In the genomic region with DNA sequence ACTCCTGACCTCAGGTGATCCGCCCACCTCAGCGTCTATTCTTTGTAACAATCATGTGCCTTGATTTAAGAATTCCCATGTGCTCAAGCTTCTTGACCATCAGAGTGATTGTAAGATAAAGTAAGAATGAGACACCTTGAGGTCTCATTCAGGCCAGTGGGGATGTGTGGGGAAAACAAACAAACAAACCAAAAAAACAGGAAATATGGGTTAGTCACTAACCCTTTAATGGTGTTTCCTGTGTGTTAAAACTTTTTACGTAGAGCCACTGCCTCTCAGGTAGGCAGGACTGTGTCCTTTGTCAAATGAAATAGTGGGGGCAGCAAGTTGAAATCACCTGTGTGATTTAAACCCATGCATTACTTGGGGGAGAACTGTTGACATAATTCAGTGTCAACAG, we compare ENCODE assay signal across 17 cellular contexts.
"Had no signal": no experiment of that assay in that cellular context is flagged by ENCODE, and none has a peak within 500 bp of the region (broad histone marks: within the 10 kb centered on the region; RNA-seq: fewer than 3 reads in every experiment).

No MANE protein-coding gene starts in this region.

- ATAC-seq: activated T-cell treated with anti-CD3 and anti-CD28 coated beads, Interleukin-2, amount 50 U/mL, for 72 hours; gastroesophageal sphincter; heart right ventricle; psoas muscle had no signal

- H3K27ac Mint-ChIP-seq: activated B cell treated with CpG ODN at 0.5 μM for 24 hours; activated naive CD8-positive, alpha-beta T cell treated with anti-CD3 and anti-CD28 coated beads, Interleukin-2, amount 10 ng/mL, durations not matched to agents 7 days and 5 days; activated T-cell treated with anti-CD3 and anti-CD28 coated beads, Interleukin-2, amount 50 U/mL, for 72 hours; brain had no signal

- H3K36me3 ChIP-seq: gastroesophageal sphincter, right lobe of liver had no signal

- H3K9me3 ChIP-seq: gastroesophageal sphincter, heart right ventricle, lower lobe of right lung, psoas muscle, right lobe of liver, stomach, testis had no signal

- H3K4me1 ChIP-seq: psoas muscle, right lobe of liver, testis had no signal

- H3K27me3 ChIP-seq: gastroesophageal sphincter, heart right ventricle, right lobe of liver, stomach, testis had no signal

- H3K36me3 Mint-ChIP-seq: brain had no signal

- H3K9me3 Mint-ChIP-seq: activated B cell treated with CpG ODN at 0.5 μM for 24 hours; activated naive CD8-positive, alpha-beta T cell treated with anti-CD3 and anti-CD28 coated beads, Interleukin-2, amount 10 ng/mL, durations not matched to agents 7 days and 5 days; activated T-cell treated with anti-CD3 and anti-CD28 coated beads, Interleukin-2, amount 50 U/mL, for 72 hours had no signal

- H3K4me3 ChIP-seq: gastroesophageal sphincter, heart right ventricle, lower lobe of right lung, psoas muscle, right lobe of liver, stomach, testis had no signal

- DNase-seq: activated B cell treated with CpG ODN at 0.5 μM for 24 hours; activated CD4-positive, alpha-beta T cell treated with anti-CD3 and anti-CD28 coated beads for 48 hours; activated CD8-positive, alpha-beta memory T cell treated with anti-CD3 and anti-CD28 coated beads, Interleukin-2, amount 50 U/mL, for 48 hours; activated gamma-delta T cell treated with Interleukin-2 at 50 U/mL for 16 hours; activated naive CD8-positive, alpha-beta T cell treated with anti-CD3 and anti-CD28 coated beads, Interleukin-2, amount 10 ng/mL, durations not matched to agents 7 days and 5 days; activated T-cell treated with anti-CD3 and anti-CD28 coated beads, Interleukin-2, amount 50 U/mL, for 72 hours; effector CD8-positive, alpha-beta T cell; heart right ventricle; lower lobe of right lung; midbrain; psoas muscle; right lobe of liver; stomach; T-helper 2 cell; testis had no signal

- H3K27ac ChIP-seq: gastroesophageal sphincter, heart right ventricle, lower lobe of right lung, psoas muscle, right lobe of liver, stomach, testis had no signal

- H3K27me3 Mint-ChIP-seq: activated naive CD8-positive, alpha-beta T cell treated with anti-CD3 and anti-CD28 coated beads, Interleukin-2, amount 10 ng/mL, durations not matched to agents 7 days and 5 days had no signal

- H3K4me3 Mint-ChIP-seq: activated B cell treated with CpG ODN at 0.5 μM for 24 hours; activated naive CD8-positive, alpha-beta T cell treated with anti-CD3 and anti-CD28 coated beads, Interleukin-2, amount 10 ng/mL, durations not matched to agents 7 days and 5 days; activated T-cell treated with anti-CD3 and anti-CD28 coated beads, Interleukin-2, amount 50 U/mL, for 72 hours; brain had no signal
